Comparison of ENCODE assay signal across 8 cellular contexts in genomic region chr12:22046090-22046967, GRCh38. TPM values are rescaled to one million over a fixed set of nuclear protein-coding genes. Genes with fewer than 3 reads are reported as not detected.
DNase-seq lines count a peak whose midpoint lies in the region; ATAC-seq and TF ChIP-seq lines count a peak whose summit lies in the region.

CMAS (plus strand) TSS chr12:22046218; CDS start chr12:22046304, 86 bp downstream.

- H3K9me2 ChIP-seq in DOHH2 (replicated peaks; ENCODE audit: control insufficient read depth, low read length) = no peaks in the 10 kb centered on the region
- H3K9me2 ChIP-seq in neural cell (ENCODE audit: insufficient read depth, low read length) = no peaks in the 10 kb centered on the region

- TF ChIP-seq EP300 in neural cell (conservative IDR thresholded peaks at IDR 0.05; ENCODE audit: poor library complexity, severe bottlenecking) (no peak), stomach (IDR thresholded peaks at IDR 0.05) (no peak)

- peak; percentile 89 for ATAC-seq in GM21723 (IDR thresholded peaks at IDR 0.05; ENCODE audit: unreplicated experiment)

- H3K4me1 ChIP-seq in DOHH2 (ENCODE audit: control insufficient read depth, low read length) (peaks cover 10% of the 10 kb centered on the region), stomach (peaks cover 8 to 50% (median 24%) of the 10 kb centered on the region in 4 donors)

- WGBS in stomach, 5 donors = 0% methylated on average over 24 to 64 of the region's 64 CpGs

- TF ChIP-seq POLR2A in stomach (IDR thresholded peaks at IDR 0.05) = no peak

- H3K36me3 ChIP-seq in DOHH2 (ENCODE audit: control insufficient read depth, low read length) (peaks cover 22% of the 10 kb centered on the region), neural cell (ENCODE audit: insufficient read depth, low read length) (peaks cover 5% of the 10 kb centered on the region), stomach (peaks cover 0 to 3% (median 1%) of the 10 kb centered on the region in 4 donors)

- peak within 1 kb of the TSS; percentile 93 for H3K4me3 ChIP-seq in DOHH2 (ENCODE audit: low read length)
- peak within 1 kb of the TSS; percentile 97 for H3K4me3 ChIP-seq in neural cell (ENCODE audit: low read length)
- H3K4me3 ChIP-seq in stomach = peak within 1 kb of the TSS; percentile 97 to 99 (median 98)

- in situ Hi-C loops in KBM-7 (cut with MboI; ENCODE audit: low pct_unique_long_range_greater_than_20kb, low sequenced_read_pairs) = no loop called here

- H3K4me2 ChIP-seq in DOHH2 (ENCODE audit: low read length) = peak within 1 kb of the TSS; percentile 71
- H3K4me2 ChIP-seq in neural cell (ENCODE audit: low read length) = peak within 1 kb of the TSS; percentile 74

- H3K27me3 ChIP-seq in DOHH2 (ENCODE audit: control insufficient read depth, low read length) (no peaks in the 10 kb centered on the region), neural cell (ENCODE audit: insufficient read depth, low read depth, low read length) (no peaks in the 10 kb centered on the region), stomach (no peaks in the 10 kb centered on the region)

- H3K9me3 ChIP-seq in DOHH2 (ENCODE audit: control insufficient read depth, insufficient read depth, low read length) (no peaks in the 10 kb centered on the region), neural cell (ENCODE audit: low read length) (no peaks in the 10 kb centered on the region), stomach (no peaks in the 10 kb centered on the region)

- CTCF ChIA-PET in RWPE1 (lab: Yijun Ruan, JAX) = interaction anchor here (0.6 kb wide), 1 partner anchor 348 kb away, joined by 3 read pairs; no protein-coding TSS in a partner anchor

- H2AFZ ChIP-seq in neural cell (ENCODE audit: low read depth, low read length) = peak within 1 kb of the TSS; percentile 95

- peak within 1 kb of the TSS; percentile 96 for H3K9ac ChIP-seq in neural cell (ENCODE audit: low read length)

- DNase-seq in KBM-7 = peak; percentile 66
- peak; percentile 71 for DNase-seq in RWPE1 (ENCODE audit: low spot score)
- DNase-seq in activated effector memory CD4-positive, alpha-beta T cell treated with Interleukin-2 at 50 U/mL for 16 hours = peak; percentile 77
- peak; percentile 18 for DNase-seq in fibroblast of the conjunctiva (ENCODE audit: low read depth)
- peak; percentile 82 for DNase-seq in stomach

- intact Hi-C loops in stomach (cut with DNase I; ENCODE audit: low total_unique reads) = no loop called here

- no peaks in the 10 kb centered on the region for H4K20me1 ChIP-seq in DOHH2 (ENCODE audit: control insufficient read depth, insufficient read depth, low read depth, low read length)
- no peaks in the 10 kb centered on the region for H4K20me1 ChIP-seq in neural cell (ENCODE audit: insufficient read depth)

- H3K27ac ChIP-seq in DOHH2 (ENCODE audit: low read depth, low read length) (peak within 1 kb of the TSS; percentile 45; the same call in 1 of the 2 replicates), RWPE1 (peak within 1 kb of the TSS; percentile 86), neural cell (ENCODE audit: low read length) (peak within 1 kb of the TSS; percentile 94), stomach (peak within 1 kb of the TSS; percentile 88 to 97 (median 93))

- POLR2A ChIA-PET in RWPE1 (lab: Yijun Ruan, JAX; ENCODE audit: low non-redundant PET) = no interaction called here

- peak; percentile 18 for TF ChIP-seq RAD21 in neural cell (conservative IDR thresholded peaks at IDR 0.05)

- H3F3A ChIP-seq in DOHH2 (ENCODE audit: control insufficient read depth, insufficient read depth) = no peaks in the 10 kb centered on the region
- no peaks in the 10 kb centered on the region for H3F3A ChIP-seq in neural cell (ENCODE audit: insufficient read depth, low read length, poor library complexity, severe bottlenecking)

- TF ChIP-seq CTCF in DOHH2 (IDR thresholded peaks at IDR 0.05; ENCODE audit: low read depth, low read length, poor library complexity, severe bottlenecking) (no peak), RWPE1 (conservative IDR thresholded peaks at IDR 0.05; ENCODE audit: low read depth) (no peak), neural cell (IDR thresholded peaks at IDR 0.05; ENCODE audit: poor library complexity, severe bottlenecking) (no peak), stomach (IDR thresholded peaks at IDR 0.05) (no peak)

- H3K79me2 ChIP-seq in DOHH2 (ENCODE audit: control insufficient read depth, low read length) (peaks cover 46% of the 10 kb centered on the region), neural cell (replicated peaks; ENCODE audit: insufficient read depth, low read length) (peaks cover 17% of the 10 kb centered on the region)

TF ChIP-seq in neural cell, 6 proteins besides CTCF, POLR2A, EP300 and RAD21:
- TF ChIP-seq EZH2 (IDR thresholded peaks at IDR 0.05; ENCODE audit: borderline replicate concordance, insufficient read depth, low read length, poor library complexity, severe bottlenecking) (no peak), MXI1 (conservative IDR thresholded peaks at IDR 0.05; ENCODE audit: poor library complexity, severe bottlenecking) (peak; percentile 86), REST (IDR thresholded peaks at IDR 0.05; ENCODE audit: borderline replicate concordance) (peak; percentile 88), POLR2AphosphoS5 (IDR thresholded peaks at IDR 0.05) (peak; percentile 92), TAF1 (IDR thresholded peaks at IDR 0.05; ENCODE audit: low read depth) (peak; percentile 93), SMC3 (conservative IDR thresholded peaks at IDR 0.05; ENCODE audit: poor library complexity) (peak; percentile 41)
TF ChIP-seq in neural cell: peak in this region for 5.

RNA-seq across cellular contexts. Expression of gene CMAS, which starts in this region (rescaled TPM):
- polyA plus RNA-seq in neural cell (85.2 and 97.4 TPM in 2 replicates), stomach (10 to 100 TPM; 34.7 to 58.7 (median 38.8) TPM)
- polyA minus RNA-seq in neural cell = 46.5 and 57.6 TPM in 2 replicates
- total RNA-seq in stomach = 100 to 1,000 TPM in 1 of 5 donors, 10 to 100 TPM in 3, 1 to 10 TPM in 1; 4.7 to 283 (median 37.8) TPM

Comparison
In these comparisons a context has a peak if more than half of its experiments do, and no peak if none do; other contexts are left out.
1. Peak in every context shown above with its lines: DNase-seq, ATAC-seq, H3K4me3 ChIP-seq and H3K27ac ChIP-seq.
2. DNase-seq: peak in every context shown above with its lines; median percentile 82 in stomach; 77 in activated effector memory CD4-positive, alpha-beta T cell treated with Interleukin-2 at 50 U/mL for 16 hours; 71 in RWPE1; 66 in KBM-7; 18 in fibroblast of the conjunctiva.